ENCODE assay signal across 8 cellular contexts in genomic region chr6:142946181-142946923, GRCh38. TPM values are rescaled to one million over a fixed set of nuclear protein-coding genes. Genes with fewer than 3 reads are reported as not detected.
DNase-seq lines count a peak whose midpoint lies in the region; ATAC-seq and TF ChIP-seq lines count a peak whose summit lies in the region.

No MANE protein-coding gene starts in this region.

- POLR2A ChIA-PET in activated CD4-positive, alpha-beta T cell treated with anti-CD3 and anti-CD28 coated beads, Interleukin-2, amount 10 ng/mL, durations not matched to agents 7 days and 5 days (lab: Charles Lee), result no interaction called here

- DNase-seq in SIG-M5 treated with dmso at 0.1 percent for 504 hours (lab: John Stamatoyannopoulos, UW; ENCODE audit: unreplicated experiment) (peak; percentile 86), SIG-M5 (lab: John Stamatoyannopoulos, UW) (no peak), NCI-H345 (lab: John Stamatoyannopoulos, UW) (peak; percentile 97), colonic mucosa (peak; percentile 99), left colon (peak; percentile 95 to 99)
- DNase-seq in activated CD4-positive, alpha-beta T cell treated with anti-CD3 and anti-CD28 coated beads, Interleukin-2, amount 10 ng/mL, durations not matched to agents 7 days and 5 days, result peak; percentile 88
- DNase-seq in stimulated activated CD4-positive, alpha-beta T cell treated with anti-CD3 and anti-CD28 coated beads, Interleukin-1b, Interleukin-23, amount 100 ng/mL, for 1 hour (ENCODE audit: low read depth in 2 of 2), result peak; percentile 76 to 89

- H3K27me3 ChIP-seq in colonic mucosa, result no peaks in the 10 kb centered on the region

- ATAC-seq in HG03103 (IDR thresholded peaks at IDR 0.05; ENCODE audit: low read depth, unreplicated experiment) (peak; percentile 18), left colon (peak; percentile 82)

- peaks cover 32% of the 10 kb centered on the region for H3K4me1 Mint-ChIP-seq in activated CD4-positive, alpha-beta T cell treated with anti-CD3 and anti-CD28 coated beads, Interleukin-2, amount 10 ng/mL, durations not matched to agents 7 days and 5 days

- no peaks in the 10 kb centered on the region for H3K36me3 Mint-ChIP-seq in activated CD4-positive, alpha-beta T cell treated with anti-CD3 and anti-CD28 coated beads, Interleukin-2, amount 10 ng/mL, durations not matched to agents 7 days and 5 days (ENCODE audit: low read depth)

- peak overlapping the region; percentile 97 to 99 for H3K9ac ChIP-seq in colonic mucosa (ENCODE audit: low read depth in 2 of 2, low read length in 2 of 2)

- no peaks in the 10 kb centered on the region for H3K9me3 ChIP-seq in colonic mucosa

- H3K27ac ChIP-seq in colonic mucosa, result peak overlapping the region; percentile 97

- no peaks in the 10 kb centered on the region for H3K36me3 ChIP-seq in colonic mucosa

- H3K9me3 Mint-ChIP-seq in activated CD4-positive, alpha-beta T cell treated with anti-CD3 and anti-CD28 coated beads, Interleukin-2, amount 10 ng/mL, durations not matched to agents 7 days and 5 days, result no peaks in the 10 kb centered on the region

- H3K4me1 ChIP-seq in colonic mucosa, result no peaks in the 10 kb centered on the region

- H3K4me3 ChIP-seq in colonic mucosa, result peak overlapping the region; percentile 74

- no peaks in the 10 kb centered on the region for H3K27me3 Mint-ChIP-seq in activated CD4-positive, alpha-beta T cell treated with anti-CD3 and anti-CD28 coated beads, Interleukin-2, amount 10 ng/mL, durations not matched to agents 7 days and 5 days

- H3K4me3 Mint-ChIP-seq in activated CD4-positive, alpha-beta T cell treated with anti-CD3 and anti-CD28 coated beads, Interleukin-2, amount 10 ng/mL, durations not matched to agents 7 days and 5 days, result peak overlapping the region; percentile 98

- CTCF ChIA-PET in activated CD4-positive, alpha-beta T cell treated with anti-CD3 and anti-CD28 coated beads, Interleukin-2, amount 10 ng/mL, durations not matched to agents 7 days and 5 days (lab: Charles Lee), result interaction anchor here (0.6 to 1.2 kb wide), 4 partner anchors 14 to 380 kb away, joined by 3 to 4 read pairs (median 3); no protein-coding TSS in a partner anchor

- peak overlapping the region; percentile 91 for H3K27ac Mint-ChIP-seq in activated CD4-positive, alpha-beta T cell treated with anti-CD3 and anti-CD28 coated beads, Interleukin-2, amount 10 ng/mL, durations not matched to agents 7 days and 5 days

- TF ChIP-seq CTCF in colonic mucosa (IDR thresholded peaks at IDR 0.05), result no peak

- intact Hi-C loops in colonic mucosa (cut with DNase I) (loop anchor here (10.0 kb wide), 1 partner anchor 122 kb away; no protein-coding TSS in a partner anchor), left colon (cut with DNase I, micrococcal nuclease) (loop anchor here (10.0 kb wide), 2 partner anchors 102 to 108 kb away; no protein-coding TSS in a partner anchor)

RNA-seq across cellular contexts. Expression of gene HIVEP2, which starts 1.4 kb away (rescaled TPM):
- total RNA-seq in activated CD4-positive, alpha-beta T cell treated with anti-CD3 and anti-CD28 coated beads, Interleukin-2, amount 10 ng/mL, durations not matched to agents 7 days and 5 days, result 10 to 100 TPM; 30.2 to 35.4 TPM
- total RNA-seq in colonic mucosa (10 to 100 TPM in 1 of 2 donors, 1 to 10 TPM in 1; 5.3 to 15.2 TPM), left colon (10 to 100 TPM in 1 of 2 donors, 1 to 10 TPM in 1; 9.2 to 10.1 TPM)
